30 cellular contexts compared by ENCODE assay signal in genomic region chr7:45100761-45101480, GRCh38. TPM values are rescaled to one million over a fixed set of nuclear protein-coding genes. Genes with fewer than 3 reads are reported as not detected.
"Had no signal": no experiment of that assay in that cellular context is flagged by ENCODE, and none has a peak within 500 bp of the region (broad histone marks: within the 10 kb centered on the region; RNA-seq: fewer than 3 reads in every experiment).

No MANE protein-coding gene starts in this region.

- H3K9me3 ChIP-seq: breast epithelium, esophagus squamous epithelium, heart right ventricle, left lung, mucosa of descending colon, neutrophil, stomach, thyroid gland, upper lobe of left lung had no signal

- ATAC-seq: activated CD4-positive, alpha-beta T cell treated with anti-CD3 and anti-CD28 coated beads for 36 hours; left lung; WTC11 had no signal

- DNase-seq: activated CD4-positive, alpha-beta T cell treated with anti-CD3 and anti-CD28 coated beads for 36 hours; activated CD8-positive, alpha-beta memory T cell treated with anti-CD3 and anti-CD28 coated beads for 24 hours; activated gamma-delta T cell; activated naive CD4-positive, alpha-beta T cell treated with anti-CD3 and anti-CD28 coated beads, Interleukin-2, amount 10 ng/mL, durations not matched to agents 7 days and 5 days; amygdala; esophagus squamous epithelium; foreskin melanocyte; heart right ventricle; left lung; mesendoderm; mucosa of descending colon; retina; stimulated activated CD4-positive, alpha-beta T cell treated with anti-CD3 and anti-CD28 coated beads, Interleukin-15, amount 100 ng/mL, for 24 hours; stimulated activated CD4-positive, alpha-beta T cell treated with anti-CD3 and anti-CD28 coated beads, Interleukin-2, amount 100 ng/mL, for 24 hours; stimulated activated naive B cell treated with anti-CD40 and anti-IgM and Interleukin-4, amounts not matched to agents 10 μg/mL and 1 μg/mL and 100 μg/mL, for 72 hours; stomach; T-helper 2 cell; thyroid gland; upper lobe of left lung had no signal

- H3K9me3 Mint-ChIP-seq: activated naive CD4-positive, alpha-beta T cell treated with anti-CD3 and anti-CD28 coated beads, Interleukin-2, amount 10 ng/mL, durations not matched to agents 7 days and 5 days; central memory CD8-positive, alpha-beta T cell; dendritic cell treated with granulocyte-macrophage colony-stimulating factor and Interleukin-4, amounts not matched to agents 40 ng/mL and 50 ng/mL, for 4 days; nephron; stimulated activated naive B cell treated with anti-CD40 and anti-IgM and Interleukin-4, amounts not matched to agents 10 μg/mL and 1 μg/mL and 100 μg/mL, for 72 hours; WTC11 had no signal

- H3K4me3 ChIP-seq: breast epithelium, esophagus squamous epithelium, heart right ventricle, left lung, lung, mucosa of descending colon, smooth muscle cell, stomach, thyroid gland, upper lobe of left lung had no signal

- H3K27me3 ChIP-seq: breast epithelium, esophagus squamous epithelium, heart right ventricle, left lung, neutrophil, stomach, thyroid gland, upper lobe of left lung had no signal

- H3K27me3 Mint-ChIP-seq: activated CD4-positive, alpha-beta T cell treated with anti-CD3 and anti-CD28 coated beads for 36 hours; activated naive CD4-positive, alpha-beta T cell treated with anti-CD3 and anti-CD28 coated beads, Interleukin-2, amount 10 ng/mL, durations not matched to agents 7 days and 5 days; central memory CD8-positive, alpha-beta T cell; dendritic cell treated with granulocyte-macrophage colony-stimulating factor and Interleukin-4, amounts not matched to agents 40 ng/mL and 50 ng/mL, for 4 days; progenitor cell of endocrine pancreas; stimulated activated naive B cell treated with anti-CD40 and anti-IgM and Interleukin-4, amounts not matched to agents 10 μg/mL and 1 μg/mL and 100 μg/mL, for 72 hours had no signal

- H3K27ac Mint-ChIP-seq: activated CD4-positive, alpha-beta T cell treated with anti-CD3 and anti-CD28 coated beads for 36 hours; activated naive CD4-positive, alpha-beta T cell treated with anti-CD3 and anti-CD28 coated beads, Interleukin-2, amount 10 ng/mL, durations not matched to agents 7 days and 5 days; dendritic cell treated with granulocyte-macrophage colony-stimulating factor and Interleukin-4, amounts not matched to agents 40 ng/mL and 50 ng/mL, for 4 days; nephron; progenitor cell of endocrine pancreas; stimulated activated naive B cell treated with anti-CD40 and anti-IgM and Interleukin-4, amounts not matched to agents 10 μg/mL and 1 μg/mL and 100 μg/mL, for 72 hours; WTC11 had no signal

- H3K4me1 Mint-ChIP-seq: activated naive CD4-positive, alpha-beta T cell treated with anti-CD3 and anti-CD28 coated beads, Interleukin-2, amount 10 ng/mL, durations not matched to agents 7 days and 5 days; central memory CD8-positive, alpha-beta T cell; nephron; WTC11 had no signal

- H3K27ac ChIP-seq: breast epithelium, heart right ventricle, left lung, neutrophil, stomach, thyroid gland, upper lobe of left lung had no signal

- H3K4me3 Mint-ChIP-seq: activated CD4-positive, alpha-beta T cell treated with anti-CD3 and anti-CD28 coated beads for 36 hours; activated naive CD4-positive, alpha-beta T cell treated with anti-CD3 and anti-CD28 coated beads, Interleukin-2, amount 10 ng/mL, durations not matched to agents 7 days and 5 days; central memory CD8-positive, alpha-beta T cell; dendritic cell treated with granulocyte-macrophage colony-stimulating factor and Interleukin-4, amounts not matched to agents 40 ng/mL and 50 ng/mL, for 4 days; nephron; stimulated activated naive B cell treated with anti-CD40 and anti-IgM and Interleukin-4, amounts not matched to agents 10 μg/mL and 1 μg/mL and 100 μg/mL, for 72 hours; WTC11 had no signal

- H3K4me1 ChIP-seq: breast epithelium, left lung, thyroid gland, upper lobe of left lung had no signal

RNA-seq across cellular contexts. Expression of gene RAMP3, which starts 56.7 kb away (rescaled TPM):
- total RNA-seq: activated CD4-positive, alpha-beta T cell treated with anti-CD3 and anti-CD28 coated beads for 36 hours; glomerular endothelial cell; osteocyte; progenitor cell of endocrine pancreas; smooth muscle cell had no signal
- polyA plus RNA-seq: smooth muscle cell had no signal
